ENCODE assay signal across 8 cellular contexts in the genomic region with DNA sequence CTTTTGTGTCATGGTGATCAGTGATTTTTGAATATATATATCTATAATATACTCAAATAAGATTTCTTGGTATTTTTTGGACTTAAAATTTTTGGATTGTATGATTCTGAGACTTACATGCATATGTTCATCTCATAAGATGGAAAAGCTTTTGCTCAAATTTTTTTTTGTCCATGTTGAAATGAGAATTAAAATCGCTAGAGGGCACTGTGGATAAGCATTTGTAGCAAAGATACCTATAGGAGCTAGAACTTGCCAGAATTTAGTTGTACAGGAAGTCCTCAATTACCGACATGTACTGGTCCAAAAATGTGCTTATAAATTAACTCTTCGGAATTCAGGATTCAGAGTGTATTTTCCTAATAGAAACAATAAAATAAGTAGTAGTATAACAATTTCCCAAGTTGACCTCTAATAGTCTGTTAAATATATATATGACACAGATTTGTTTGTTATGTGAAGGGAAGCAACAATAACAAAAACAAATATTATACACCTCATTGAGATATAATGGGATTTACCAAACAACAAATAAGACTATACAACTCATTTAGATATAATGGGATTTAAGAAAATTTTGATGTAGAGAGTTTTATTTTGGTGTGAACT.
DNase-seq lines count a peak whose midpoint lies in the region; ATAC-seq and TF ChIP-seq lines count a peak whose summit lies in the region.

No MANE protein-coding gene starts in this region.

- no peak overlapping the region for H3K27ac ChIP-seq in mammary epithelial cell (ENCODE audit: insufficient read depth, low read depth, low read length)

- no peak overlapping the region for H3K4me2 ChIP-seq in mammary epithelial cell (ENCODE audit: insufficient read depth, low read depth, low read length)

- no peaks in the 10 kb centered on the region for H3K27me3 ChIP-seq in mammary epithelial cell (ENCODE audit: insufficient read depth, low read length)

- H3K4me1 ChIP-seq in mammary epithelial cell (ENCODE audit: insufficient read depth, low read length) = no peaks in the 10 kb centered on the region

- dilution Hi-C loops in mammary epithelial cell (cut with HindIII; ENCODE audit: low sequenced_read_pairs) = no loop called here

- H3K4me3 ChIP-seq in mammary epithelial cell (replicated peaks in 1 of 3; ENCODE audit: insufficient read depth in 1 of 3, low read depth in 2 of 3, low read length in 3 of 3) = no peak overlapping the region

- H2AFZ ChIP-seq in mammary epithelial cell (ENCODE audit: low read depth, low read length) = no peak overlapping the region

- no TSS peak for BruUV-seq in mammary epithelial cell (replicated peaks; lab: Mats Ljungman, UMichigan)

- ATAC-seq in GM19395 (IDR thresholded peaks at IDR 0.05; ENCODE audit: unreplicated experiment) (peak; percentile 85), HG03442 (IDR thresholded peaks at IDR 0.05; ENCODE audit: unreplicated experiment) (peak; percentile 87), left lobe of liver (peak; percentile 71), GM21367 (IDR thresholded peaks at IDR 0.05; ENCODE audit: unreplicated experiment) (no peak), GM19328 (IDR thresholded peaks at IDR 0.05; ENCODE audit: unreplicated experiment) (no peak)

- TF ChIP-seq CTCF in mammary epithelial cell (conservative IDR thresholded peaks at IDR 0.05 in 1 of 2, IDR thresholded peaks at IDR 0.05 in 1 of 2; ENCODE audit: extremely low read depth in 1 of 2, insufficient read depth in 1 of 2, low read depth in 1 of 2, low read length in 2 of 2) = peak; percentile 50 to 63

- H3K9me3 ChIP-seq in mammary epithelial cell (replicated peaks; ENCODE audit: insufficient read depth, low read length) = no peaks in the 10 kb centered on the region

- H3K79me2 ChIP-seq in mammary epithelial cell (ENCODE audit: insufficient read depth, low read length) = no peaks in the 10 kb centered on the region

- in situ Hi-C loops in mammary epithelial cell (cut with MboI; ENCODE audit: low sequenced_read_pairs in 2 of 2) = loop anchor here in 1 of 2 donors (25.0 kb wide), 1 partner anchor 922 kb away; no protein-coding TSS in a partner anchor

- CTCF ChIA-PET in mammary epithelial cell (lab: Charles Lee; ENCODE audit: low non-redundant PET) = interaction anchor here (0.6 to 0.7 kb wide), 3 partner anchors 301 to 933 kb away, joined by 4 to 8 read pairs (median 5); no protein-coding TSS in a partner anchor

- intact Hi-C loops in mammary epithelial cell (cut with micrococcal nuclease) = loop anchor here (5.0 kb wide), 2 partner anchors 58 to 302 kb away; no protein-coding TSS in a partner anchor

- 0% methylated on average over 3 of the region's 3 CpGs for WGBS in mammary epithelial cell (ENCODE audit: low coverage, missing lambda C conversion rate)

- no peak overlapping the region for H3K9ac ChIP-seq in mammary epithelial cell (ENCODE audit: insufficient read depth, low read length)

- H4K20me1 ChIP-seq in mammary epithelial cell (ENCODE audit: insufficient read depth, low read length) = no peaks in the 10 kb centered on the region

- no peaks in the 10 kb centered on the region for H3K36me3 ChIP-seq in mammary epithelial cell (ENCODE audit: insufficient read depth, low read length)

- DNase-seq in DMS53 (lab: John Stamatoyannopoulos, UW) = peak; percentile 92
- peak; percentile 8 for DNase-seq in NCI-H524 treated with DMSO at 0.1 percent for 48 hours (lab: John Stamatoyannopoulos, UW)
- peak; percentile 41 for DNase-seq in mammary epithelial cell
- DNase-seq in left lobe of liver (ENCODE audit: low spot score) = no peak

Comparison
In these comparisons a context has a peak if more than half of its experiments do, and no peak if none do; other contexts are left out.
1. ATAC-seq: peak in GM19395 (single experiment), HG03442 (single experiment) and left lobe of liver (single experiment); none in GM21367 (single experiment) and GM19328 (single experiment).